1 cellular context compared by ENCODE assay signal in genomic region chr9:113531919-113532808, GRCh38.
TF ChIP-seq lines count a peak whose summit lies in the region.

No MANE protein-coding gene starts in this region.

TF ChIP-seq in K562, 482 proteins besides CTCF, POLR2A, EP300 and RAD21 (continued from another document):
- no peak for TF ChIP-seq ELK3 (CRISPR knock-in tag; IDR thresholded peaks at IDR 0.05)
- no peak for TF ChIP-seq TCF7L2 (IDR thresholded peaks at IDR 0.05; ENCODE audit: low read depth, low read length)
- TF ChIP-seq TCF7 (IDR thresholded peaks at IDR 0.05; ENCODE audit: borderline replicate concordance), result no peak
- no peak for TF ChIP-seq ATF1 (CRISPR knock-in tag; IDR thresholded peaks at IDR 0.05)
- no peak for TF ChIP-seq ATF1 (tag; IDR thresholded peaks at IDR 0.05)
- no peak for TF ChIP-seq SETDB1 (IDR thresholded peaks at IDR 0.05; ENCODE audit: low read length)
- TF ChIP-seq, protein P1, sequence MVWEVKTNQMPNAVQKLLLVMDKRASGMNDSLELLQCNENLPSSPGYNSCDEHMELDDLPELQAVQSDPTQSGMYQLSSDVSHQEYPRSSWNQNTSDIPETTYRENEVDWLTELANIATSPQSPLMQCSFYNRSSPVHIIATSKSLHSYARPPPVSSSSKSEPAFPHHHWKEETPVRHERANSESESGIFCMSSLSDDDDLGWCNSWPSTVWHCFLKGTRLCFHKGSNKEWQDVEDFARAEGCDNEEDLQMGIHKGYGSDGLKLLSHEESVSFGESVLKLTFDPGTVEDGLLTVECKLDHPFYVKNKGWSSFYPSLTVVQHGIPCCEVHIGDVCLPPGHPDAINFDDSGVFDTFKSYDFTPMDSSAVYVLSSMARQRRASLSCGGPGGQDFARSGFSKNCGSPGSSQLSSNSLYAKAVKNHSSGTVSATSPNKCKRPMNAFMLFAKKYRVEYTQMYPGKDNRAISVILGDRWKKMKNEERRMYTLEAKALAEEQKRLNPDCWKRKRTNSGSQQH (CRISPR knock-in tag; IDR thresholded peaks at IDR 0.05), result no peak
- no peak for TF ChIP-seq SRSF3 (IDR thresholded peaks at IDR 0.05; ENCODE audit: insufficient read depth, low read length)
- TF ChIP-seq RBM22 (IDR thresholded peaks at IDR 0.05; ENCODE audit: low read depth, low read length, poor library complexity, severe bottlenecking), result no peak
- TF ChIP-seq SIRT6 (IDR thresholded peaks at IDR 0.05; ENCODE audit: low read depth, low read length), result no peak
- TF ChIP-seq MAFG (tag; conservative IDR thresholded peaks at IDR 0.05), result peak; percentile 37
- no peak for TF ChIP-seq SNIP1 (IDR thresholded peaks at IDR 0.05; ENCODE audit: low read depth)
- 0 out of 2 replicates have a peak, but pooled peaks have one; percentile 3 for TF ChIP-seq MAFK (IDR thresholded peaks at IDR 0.05; ENCODE audit: low read length)
TF ChIP-seq in K562: peak in this region for 4.
